In genomic region chr6:126123226-126123625, GRCh38 we compare ENCODE assay signal across 1 cellular context.
TF ChIP-seq lines count a peak whose summit lies in the region.

No MANE protein-coding gene starts in this region.

TF ChIP-seq in K562, 482 proteins besides CTCF, POLR2A, EP300 and RAD21 (continued from another document and continues in another):
- TF ChIP-seq THAP12 (CRISPR knock-in tag; IDR thresholded peaks at IDR 0.05) (no peak), CSDE1 (IDR thresholded peaks at IDR 0.05) (no peak), MCM2 (IDR thresholded peaks at IDR 0.05; ENCODE audit: low read depth) (no peak), CHAMP1 (IDR thresholded peaks at IDR 0.05) (peak; percentile 85), CAMTA2 (CRISPR knock-in tag; conservative IDR thresholded peaks at IDR 0.05) (no peak), DIDO1 (tag; IDR thresholded peaks at IDR 0.05; ENCODE audit: low read depth) (no peak), ATF6 (CRISPR knock-in tag; IDR thresholded peaks at IDR 0.05) (no peak), KDM1A (IDR thresholded peaks at IDR 0.05) (peak; percentile 86 to 92), MCM3 (IDR thresholded peaks at IDR 0.05) (no peak), MTA2 (IDR thresholded peaks at IDR 0.05; ENCODE audit: low read depth) (peak; percentile 72), ZNF232 (CRISPR knock-in tag; IDR thresholded peaks at IDR 0.05) (no peak), TCF3 (CRISPR knock-in tag; IDR thresholded peaks at IDR 0.05) (peak; percentile 85), KDM4B (IDR thresholded peaks at IDR 0.05; ENCODE audit: borderline replicate concordance in 2 of 2, low read depth in 1 of 2) (no peak), ILF3 (IDR thresholded peaks at IDR 0.05; ENCODE audit: borderline replicate concordance) (no peak), MLLT1 (IDR thresholded peaks at IDR 0.05) (0 out of 4 replicates have a peak, but pooled peaks of 1 of the 2 experiments have one; percentile 14), ZFP1 (CRISPR knock-in tag; IDR thresholded peaks at IDR 0.05) (no peak), RUNX1 (IDR thresholded peaks at IDR 0.05; ENCODE audit: low read depth) (no peak), PKNOX1 (IDR thresholded peaks at IDR 0.05) (peak; percentile 49; the same call in 1 of the 2 replicates), ZBTB40 (IDR thresholded peaks at IDR 0.05) (peak; percentile 21; the same call in 1 of the 2 replicates), ZBTB40 (CRISPR knock-in tag; IDR thresholded peaks at IDR 0.05) (no peak), ILK (tag; IDR thresholded peaks at IDR 0.05; ENCODE audit: borderline replicate concordance, low read depth) (no peak), ZNF445 (CRISPR knock-in tag; IDR thresholded peaks at IDR 0.05; ENCODE audit: low read depth) (no peak), SETDB1 (IDR thresholded peaks at IDR 0.05; ENCODE audit: low read length) (no peak), FOXK1 (CRISPR knock-in tag; IDR thresholded peaks at IDR 0.05; ENCODE audit: borderline replicate concordance) (no peak), KLF10 (CRISPR knock-in tag; IDR thresholded peaks at IDR 0.05) (no peak), CREM (IDR thresholded peaks at IDR 0.05; ENCODE audit: low read depth) (peak; percentile 42), ZNF121 (CRISPR knock-in tag; conservative IDR thresholded peaks at IDR 0.05) (no peak), SNRNP70 (optimal IDR thresholded peaks at IDR 0.05; ENCODE audit: low read depth, low read length) (no peak), RHOXF2B (CRISPR knock-in tag; conservative IDR thresholded peaks at IDR 0.05) (no peak), SP2 (IDR thresholded peaks at IDR 0.05; ENCODE audit: extremely low read depth, low read depth, low read length, poor library complexity, severe bottlenecking) (no peak), ZFX (CRISPR knock-in tag; IDR thresholded peaks at IDR 0.05) (no peak), GMEB1 (CRISPR knock-in tag; IDR thresholded peaks at IDR 0.05) (no peak), WHSC1 (IDR thresholded peaks at IDR 0.05; ENCODE audit: low read length) (no peak), E2F3 (CRISPR knock-in tag; IDR thresholded peaks at IDR 0.05) (no peak), POLR2B (IDR thresholded peaks at IDR 0.05; ENCODE audit: low read depth, partially characterized antibody) (no peak), KLF1 (tag; IDR thresholded peaks at IDR 0.05) (no peak), HDGF (IDR thresholded peaks at IDR 0.05) (no peak), NR2F6 (CRISPR knock-in tag; IDR thresholded peaks at IDR 0.05) (no peak), GTF2F1 (IDR thresholded peaks at IDR 0.05; ENCODE audit: low read depth, low read length) (no peak), MIER1 (IDR thresholded peaks at IDR 0.05; ENCODE audit: low read depth) (no peak), ZNF384 (IDR thresholded peaks at IDR 0.05; ENCODE audit: low read depth, low read length) (peak; percentile 80), RNF2 (IDR thresholded peaks at IDR 0.05) (no peak; the same call in 1 of the 2 replicates), PYGO2 (tag; IDR thresholded peaks at IDR 0.05) (no peak), GABPB2 (CRISPR knock-in tag; conservative IDR thresholded peaks at IDR 0.05) (no peak), HINFP (tag; conservative IDR thresholded peaks at IDR 0.05; ENCODE audit: low read depth) (no peak), CHD1 (IDR thresholded peaks at IDR 0.05; ENCODE audit: low read length) (no peak), PHTF2 (CRISPR knock-in tag; IDR thresholded peaks at IDR 0.05) (no peak)
